Comparison of ENCODE assay signal across 16 cellular contexts in genomic region chr7:64907641-64908326, GRCh38. TPM values are rescaled to one million over a fixed set of nuclear protein-coding genes. Genes with fewer than 3 reads are reported as not detected.
DNase-seq lines count a peak whose midpoint lies in the region; ATAC-seq and TF ChIP-seq lines count a peak whose summit lies in the region.
"Had no signal": no experiment of that assay in that cellular context is flagged by ENCODE, and none has a peak within 500 bp of the region (broad histone marks: within the 10 kb centered on the region; RNA-seq: fewer than 3 reads in every experiment).

No MANE protein-coding gene starts in this region.

- H3K9me3 ChIP-seq in SU-DHL-6 (ENCODE audit: insufficient read depth, low read length): peaks cover 8% of the 10 kb centered on the region; the same call in 1 of the 2 replicates
- no peaks in the 10 kb centered on the region for H3K9me3 ChIP-seq in vagina
- H3K9me3 ChIP-seq: BE2C had no signal

- peaks cover 33% of the 10 kb centered on the region for H3F3A ChIP-seq in SU-DHL-6 (ENCODE audit: insufficient read depth)

- peaks cover 97% of the 10 kb centered on the region for H3K79me2 ChIP-seq in SU-DHL-6 (ENCODE audit: insufficient read depth, low read length)

- H3K4me2 ChIP-seq in SU-DHL-6 (ENCODE audit: low read depth, low read length, poor library complexity, severe bottlenecking): peak overlapping the region; percentile 70
- H3K4me2 ChIP-seq: PC-9 had no signal

- H3K4me1 ChIP-seq in vagina: peaks cover 19% of the 10 kb centered on the region
- H3K4me1 ChIP-seq: BE2C had no signal

- H3K9me2 ChIP-seq in SU-DHL-6 (replicated peaks; ENCODE audit: insufficient read depth, low read length): no peaks in the 10 kb centered on the region

- H4K20me1 ChIP-seq in SU-DHL-6 (ENCODE audit: low read depth, low read length): 0 out of 2 replicates have a peak, but pooled peaks cover 8% of the 10 kb centered on the region

- no peak overlapping the region for H2AFZ ChIP-seq in SU-DHL-6 (ENCODE audit: low read depth, low read length, severe bottlenecking)
- H2AFZ ChIP-seq: PC-9 had no signal

- no peaks in the 10 kb centered on the region for H3K27me3 ChIP-seq in SU-DHL-6 (ENCODE audit: low read length)
- no peaks in the 10 kb centered on the region for H3K27me3 ChIP-seq in vagina
- H3K27me3 ChIP-seq: BE2C had no signal

- no peak for TF ChIP-seq POLR2A in vagina (IDR thresholded peaks at IDR 0.05)

- H3K4me3 ChIP-seq in SU-DHL-6 (ENCODE audit: insufficient read depth, low read length, poor library complexity, severe bottlenecking) (peak overlapping the region; percentile 4), vagina (no peak overlapping the region)
- H3K4me3 ChIP-seq: PC-9 had no signal

- peak overlapping the region; percentile 14; the same call in 1 of the 2 replicates for H3K27ac ChIP-seq in 22Rv1
- peak overlapping the region; percentile 80 for H3K27ac ChIP-seq in SU-DHL-6 (ENCODE audit: low read depth, low read length)
- no peak overlapping the region for H3K27ac ChIP-seq in vagina
- H3K27ac ChIP-seq: PC-9 had no signal

- peak overlapping the region; percentile 91 for H3K9ac ChIP-seq in SU-DHL-6 (ENCODE audit: low read length)

- ATAC-seq in left lobe of liver (no peak), HG03135 (IDR thresholded peaks at IDR 0.05; ENCODE audit: unreplicated experiment) (no peak)

- TF ChIP-seq CTCF in 22Rv1 (IDR thresholded peaks at IDR 0.05) (no peak), SU-DHL-6 (IDR thresholded peaks at IDR 0.05; ENCODE audit: insufficient read depth, low read length, poor library complexity, severe bottlenecking) (no peak), vagina (IDR thresholded peaks at IDR 0.05) (no peak)

- intact Hi-C loops in vagina (cut with DNase I): no loop called here

- H3K36me3 ChIP-seq in SU-DHL-6 (ENCODE audit: low read length): peaks cover 19% of the 10 kb centered on the region
- H3K36me3 ChIP-seq in vagina: no peaks in the 10 kb centered on the region
- H3K36me3 ChIP-seq: BE2C had no signal

- DNase-seq in GM03348 (ENCODE audit: low spot score) (peak; percentile 39), iris pigment epithelial cell (ENCODE audit: low read depth) (peak; percentile 12), left lobe of liver (ENCODE audit: low spot score) (no peak), DMS 273 (lab: John Stamatoyannopoulos, UW; ENCODE audit: unreplicated experiment) (no peak), vagina (ENCODE audit: extremely low spot score in 2 of 2) (no peak)
- DNase-seq: activated CD4-positive, alpha-beta memory T cell treated with anti-CD3 and anti-CD28 coated beads for 36 hours; activated naive CD4-positive, alpha-beta T cell; BE2C; central memory CD4-positive, alpha-beta T cell; hypothalamus; occipital lobe; PC-9; stimulated activated CD8-positive, alpha-beta memory T cell treated with anti-CD3 and anti-CD28 coated beads, Interleukin-4, amount 100 ng/mL, for 48 hours had no signal

RNA-seq across cellular contexts. Expression of gene ZNF273, which starts 4.7 kb away (rescaled TPM):
- total RNA-seq in left lobe of liver (0.48 TPM), vagina (47.4 TPM)

Comparison
In these comparisons a context has a peak if more than half of its experiments do, and no peak if none do; other contexts are left out.
1. DNase-seq: peak in GM03348 (single experiment) and iris pigment epithelial cell (single experiment); none in left lobe of liver (single experiment), DMS 273 (single experiment) and vagina (0 of 2).
2. RNA of gene ZNF273, which starts 4.7 kb away (total RNA-seq): 47.4 TPM in vagina (single experiment); 0.48 TPM in left lobe of liver (single experiment); every median in the first group is over 10 times any median in the second.